ENCODE assay signal across 1 cellular context in the genomic region with DNA sequence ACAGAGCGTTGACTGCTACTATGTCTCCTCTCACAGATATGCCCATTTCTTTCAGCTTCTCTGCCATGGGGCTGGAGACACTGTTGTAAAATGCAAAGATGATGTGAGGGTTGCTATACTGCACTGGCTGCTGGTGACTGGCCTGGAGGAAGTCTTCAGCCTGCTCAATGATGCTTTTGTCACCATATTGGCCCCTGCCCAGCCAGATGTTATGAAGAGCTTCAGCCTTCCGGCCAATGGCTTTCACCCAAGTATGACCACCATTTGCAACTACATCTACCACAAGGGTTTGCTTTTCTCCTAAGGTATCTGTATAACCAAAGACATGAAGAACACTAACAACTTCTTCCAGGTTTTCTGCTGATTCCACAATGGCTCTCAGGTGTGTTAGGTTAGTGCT.
TF ChIP-seq lines count a peak whose summit lies in the region.

No MANE protein-coding gene starts in this region.

TF ChIP-seq in SK-N-SH, 30 proteins besides CTCF, POLR2A, EP300 and RAD21:
- TF ChIP-seq, protein P1, sequence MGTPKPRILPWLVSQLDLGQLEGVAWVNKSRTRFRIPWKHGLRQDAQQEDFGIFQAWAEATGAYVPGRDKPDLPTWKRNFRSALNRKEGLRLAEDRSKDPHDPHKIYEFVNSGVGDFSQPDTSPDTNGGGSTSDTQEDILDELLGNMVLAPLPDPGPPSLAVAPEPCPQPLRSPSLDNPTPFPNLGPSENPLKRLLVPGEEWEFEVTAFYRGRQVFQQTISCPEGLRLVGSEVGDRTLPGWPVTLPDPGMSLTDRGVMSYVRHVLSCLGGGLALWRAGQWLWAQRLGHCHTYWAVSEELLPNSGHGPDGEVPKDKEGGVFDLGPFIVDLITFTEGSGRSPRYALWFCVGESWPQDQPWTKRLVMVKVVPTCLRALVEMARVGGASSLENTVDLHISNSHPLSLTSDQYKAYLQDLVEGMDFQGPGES (IDR thresholded peaks at IDR 0.05; ENCODE audit: low read depth, low read length): no peak
- TF ChIP-seq POLR2AphosphoS5 (IDR thresholded peaks at IDR 0.05; ENCODE audit: low read depth, low read length): no peak
- TF ChIP-seq, protein P2, sequence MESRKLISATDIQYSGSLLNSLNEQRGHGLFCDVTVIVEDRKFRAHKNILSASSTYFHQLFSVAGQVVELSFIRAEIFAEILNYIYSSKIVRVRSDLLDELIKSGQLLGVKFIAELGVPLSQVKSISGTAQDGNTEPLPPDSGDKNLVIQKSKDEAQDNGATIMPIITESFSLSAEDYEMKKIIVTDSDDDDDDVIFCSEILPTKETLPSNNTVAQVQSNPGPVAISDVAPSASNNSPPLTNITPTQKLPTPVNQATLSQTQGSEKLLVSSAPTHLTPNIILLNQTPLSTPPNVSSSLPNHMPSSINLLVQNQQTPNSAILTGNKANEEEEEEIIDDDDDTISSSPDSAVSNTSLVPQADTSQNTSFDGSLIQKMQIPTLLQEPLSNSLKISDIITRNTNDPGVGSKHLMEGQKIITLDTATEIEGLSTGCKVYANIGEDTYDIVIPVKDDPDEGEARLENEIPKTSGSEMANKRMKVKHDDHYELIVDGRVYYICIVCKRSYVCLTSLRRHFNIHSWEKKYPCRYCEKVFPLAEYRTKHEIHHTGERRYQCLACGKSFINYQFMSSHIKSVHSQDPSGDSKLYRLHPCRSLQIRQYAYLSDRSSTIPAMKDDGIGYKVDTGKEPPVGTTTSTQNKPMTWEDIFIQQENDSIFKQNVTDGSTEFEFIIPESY (IDR thresholded peaks at IDR 0.05; ENCODE audit: borderline replicate concordance, low read depth): no peak
- no peak for TF ChIP-seq TEAD4 (IDR thresholded peaks at IDR 0.05; ENCODE audit: borderline replicate concordance, insufficient read depth)
- TF ChIP-seq RCOR1 (IDR thresholded peaks at IDR 0.05; ENCODE audit: low read length): no peak
- no peak for TF ChIP-seq NRF1 (IDR thresholded peaks at IDR 0.05; ENCODE audit: low read depth, low read length)
- TF ChIP-seq GATA2 (CRISPR knock-in tag; IDR thresholded peaks at IDR 0.05): no peak
- no peak for TF ChIP-seq CHD2 (IDR thresholded peaks at IDR 0.05; ENCODE audit: low read length, partially characterized antibody)
- no peak for TF ChIP-seq SMC3 (IDR thresholded peaks at IDR 0.05; ENCODE audit: low read depth, low read length)
- no peak for TF ChIP-seq FOSL2 (IDR thresholded peaks at IDR 0.05; ENCODE audit: borderline replicate concordance, low read depth)
- TF ChIP-seq ELF1 (IDR thresholded peaks at IDR 0.05): no peak
- TF ChIP-seq, protein P3, sequence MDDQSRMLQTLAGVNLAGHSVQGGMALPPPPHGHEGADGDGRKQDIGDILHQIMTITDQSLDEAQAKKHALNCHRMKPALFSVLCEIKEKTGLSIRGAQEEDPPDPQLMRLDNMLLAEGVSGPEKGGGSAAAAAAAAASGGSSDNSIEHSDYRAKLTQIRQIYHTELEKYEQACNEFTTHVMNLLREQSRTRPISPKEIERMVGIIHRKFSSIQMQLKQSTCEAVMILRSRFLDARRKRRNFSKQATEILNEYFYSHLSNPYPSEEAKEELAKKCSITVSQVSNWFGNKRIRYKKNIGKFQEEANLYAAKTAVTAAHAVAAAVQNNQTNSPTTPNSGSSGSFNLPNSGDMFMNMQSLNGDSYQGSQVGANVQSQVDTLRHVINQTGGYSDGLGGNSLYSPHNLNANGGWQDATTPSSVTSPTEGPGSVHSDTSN (IDR thresholded peaks at IDR 0.05): no peak
- no peak for TF ChIP-seq RXRA (IDR thresholded peaks at IDR 0.05; ENCODE audit: borderline replicate concordance, low read depth)
- no peak for TF ChIP-seq EZH2phosphoT487 (IDR thresholded peaks at IDR 0.05; ENCODE audit: borderline replicate concordance, low read depth)
- TF ChIP-seq JUND (IDR thresholded peaks at IDR 0.05): no peak
